In genomic region chr2:219423656-219424378, GRCh38 we compare ENCODE assay signal across 26 cellular contexts. TPM values are rescaled to one million over a fixed set of nuclear protein-coding genes. Genes with fewer than 3 reads are reported as not detected.
DNase-seq lines count a peak whose midpoint lies in the region; ATAC-seq, FAIRE-seq and TF ChIP-seq lines count a peak whose summit lies in the region.
"Had no signal": no experiment of that assay in that cellular context is flagged by ENCODE, and none has a peak within 500 bp of the region (broad histone marks: within the 10 kb centered on the region; RNA-seq: fewer than 3 reads in every experiment).

No MANE protein-coding gene starts in this region.

- no peaks in the 10 kb centered on the region for H3K79me2 ChIP-seq in HepG2 (ENCODE audit: insufficient read depth, low read length)
- H3K79me2 ChIP-seq in smooth muscle cell (ENCODE audit: low read depth): no peaks in the 10 kb centered on the region

- H3K27me3 ChIP-seq in HepG2 (ENCODE audit: control insufficient read depth in 1 of 2, insufficient read depth in 2 of 2, low read length in 2 of 2) (peaks cover 2 to 57% of the 10 kb centered on the region in 2 experiments; a peak in 4 of 5 replicates), right lobe of liver (peaks cover 0 to 2% of the 10 kb centered on the region in 2 donors), ascending aorta (no peaks in the 10 kb centered on the region), ovary (no peaks in the 10 kb centered on the region), vagina (no peaks in the 10 kb centered on the region), smooth muscle cell (ENCODE audit: low read depth) (no peaks in the 10 kb centered on the region)

- H3K4me1 ChIP-seq in HepG2 (ENCODE audit: insufficient read depth, low read length) (peaks cover 5% of the 10 kb centered on the region; the same call in 1 of the 2 replicates), right lobe of liver (no peaks in the 10 kb centered on the region), ascending aorta (peaks cover 1 to 12% of the 10 kb centered on the region in 2 donors), ovary (ENCODE audit: insufficient read depth) (no peaks in the 10 kb centered on the region), vagina (peaks cover 3% of the 10 kb centered on the region), smooth muscle cell (ENCODE audit: low read depth) (peaks cover 4% of the 10 kb centered on the region)

- TF ChIP-seq CTCF in HepG2 (CRISPR knock-in tag; IDR thresholded peaks at IDR 0.05): no peak
- TF ChIP-seq CTCF in right lobe of liver (IDR thresholded peaks at IDR 0.05): no peak
- TF ChIP-seq CTCF in ascending aorta (IDR thresholded peaks at IDR 0.05): no peak
- no peak for TF ChIP-seq CTCF in ovary (IDR thresholded peaks at IDR 0.05)
- no peak for TF ChIP-seq CTCF in vagina (IDR thresholded peaks at IDR 0.05)
- TF ChIP-seq CTCF in smooth muscle cell (IDR thresholded peaks at IDR 0.05; ENCODE audit: borderline replicate concordance, insufficient read depth, poor library complexity, severe bottlenecking): no peak

- no peak for TF ChIP-seq POLR2A in HepG2 (IDR thresholded peaks at IDR 0.05; ENCODE audit: insufficient read depth in 1 of 2, low read depth in 2 of 2, low read length in 2 of 2)
- no peak for TF ChIP-seq POLR2A in right lobe of liver (IDR thresholded peaks at IDR 0.05)
- TF ChIP-seq POLR2A in ovary (IDR thresholded peaks at IDR 0.05): no peak
- TF ChIP-seq POLR2A in vagina (IDR thresholded peaks at IDR 0.05): no peak

- DNase-seq in HepG2 (ENCODE audit: low spot score) (no peak), right lobe of liver (no peak), ascending aorta (ENCODE audit: low spot score in 2 of 2) (no peak), ovary (peak in 3 of 5 donors; percentile 37 to 64 (median 64)), vagina (ENCODE audit: extremely low spot score in 2 of 2) (no peak), smooth muscle cell (lab: John Stamatoyannopoulos, UW; ENCODE audit: unreplicated experiment) (no peak), NCI-H1436 treated with DMSO at 0.1 percent for 48 hours (lab: John Stamatoyannopoulos, UW) (no peak)
- DNase-seq: activated B cell treated with CpG ODN at 0.5 μM for 24 hours; body of pancreas; CD8-positive, alpha-beta T cell; DMS53; endodermal cell; hippocampal formation; KBM-7; naive B cell; NCI-H2029; NCI-H526 treated with DMSO at 0.1 percent for 48 hours; PC-9; stimulated activated CD4-positive, alpha-beta T cell treated with anti-CD3 and anti-CD28 coated beads, Interleukin-15, amount 100 ng/mL, for 24 hours had no signal

- TF ChIP-seq EP300 in HepG2 (IDR thresholded peaks at IDR 0.05; ENCODE audit: low read depth in 2 of 2, low read length in 2 of 2) (no peak), HepG2 (CRISPR knock-in tag; IDR thresholded peaks at IDR 0.05; ENCODE audit: borderline replicate concordance) (no peak), ovary (IDR thresholded peaks at IDR 0.05) (no peak)

- H2AFZ ChIP-seq in HepG2 (ENCODE audit: low read length) (no peak overlapping the region), smooth muscle cell (ENCODE audit: low read depth) (no peak overlapping the region)
- H2AFZ ChIP-seq: PC-9 had no signal

- 22% methylated on average over 14 of the region's 14 CpGs for WGBS in HepG2 (ENCODE audit: low lambda C conversion rate)
- WGBS in right lobe of liver (ENCODE audit: insufficient coverage, low coverage, low lambda C conversion rate, missing lambda C conversion rate): 82% methylated on average over 12 of the region's 14 CpGs
- 69 to 74% (median 72%) methylated on average over 14 of the region's 14 CpGs for WGBS in ovary, 3 donors
- WGBS in smooth muscle cell (ENCODE audit: low lambda C conversion rate): 89% methylated on average over 14 of the region's 14 CpGs

- no peak for TF ChIP-seq RAD21 in HepG2 (CRISPR knock-in tag; IDR thresholded peaks at IDR 0.05)

- in situ Hi-C loops in HepG2 (cut with HindIII; ENCODE audit: extremely low pct_ligation_motif_present, low pct_unique_long_range_greater_than_20kb): no loop called here

- POLR2A ChIA-PET in HepG2 (lab: Yijun Ruan, JAX): no interaction called here

- H3K27ac ChIP-seq in HepG2 (ENCODE audit: extremely low read length, insufficient read depth, low read length) (no peak overlapping the region), right lobe of liver (no peak overlapping the region), ascending aorta (peak overlapping the region; percentile 37), ovary (peak overlapping the region in 1 of 2 donors; percentile 32), vagina (no peak overlapping the region), smooth muscle cell (ENCODE audit: low read depth) (no peak overlapping the region)
- H3K27ac ChIP-seq: body of pancreas, PC-9, SJSA1 had no signal

- no TSS peak for BruUV-seq in HepG2 (replicated peaks; lab: Mats Ljungman, UMichigan)

- CTCF ChIA-PET in HepG2 (lab: Yijun Ruan, JAX; ENCODE audit: low intra/inter-chr PET ratio, low total read pairs): no interaction called here

- ATAC-seq in HepG2 (no peak), right lobe of liver (no peak), GM21515 (IDR thresholded peaks at IDR 0.05; ENCODE audit: unreplicated experiment) (no peak)
- ATAC-seq: body of pancreas; CD8-positive, alpha-beta T cell had no signal

- H3K9ac ChIP-seq in HepG2 (ENCODE audit: insufficient read depth, low read depth, low read length) (no peak overlapping the region), smooth muscle cell (ENCODE audit: low read depth) (no peak overlapping the region)

- H4K20me1 ChIP-seq in HepG2 (ENCODE audit: insufficient read depth, low read length) (no peaks in the 10 kb centered on the region), smooth muscle cell (ENCODE audit: low read depth) (no peaks in the 10 kb centered on the region)

- no peak overlapping the region for H3K4me2 ChIP-seq in HepG2 (ENCODE audit: low read depth, low read length)
- H3K4me2 ChIP-seq in smooth muscle cell: no peak overlapping the region
- H3K4me2 ChIP-seq: PC-9 had no signal

- FAIRE-seq in HepG2 (lab: Jason Lieb, UNC): no peak
- FAIRE-seq: GM12892, islet of Langerhans had no signal

- H3K4me3 ChIP-seq in HepG2 (replicated peaks in 1 of 3; ENCODE audit: insufficient read depth in 1 of 3, low read depth in 2 of 3, low read length in 3 of 3) (no peak overlapping the region), right lobe of liver (no peak overlapping the region), ascending aorta (no peak overlapping the region), ovary (no peak overlapping the region), vagina (peak overlapping the region; percentile 12 to 31), smooth muscle cell (no peak overlapping the region)
- H3K4me3 ChIP-seq: body of pancreas, lung, PC-9, SJSA1 had no signal

- intact Hi-C loops in HepG2 (cut with micrococcal nuclease; ENCODE audit: unreplicated experiment): no loop called here
- intact Hi-C loops in right lobe of liver (cut with DNase I): no loop called here
- intact Hi-C loops in ascending aorta (cut with DNase I): no loop called here
- intact Hi-C loops in ovary (cut with DNase I): no loop called here
- intact Hi-C loops in vagina (cut with DNase I): no loop called here

- no peaks in the 10 kb centered on the region for H3K9me3 ChIP-seq in HepG2 (ENCODE audit: low read length)
- H3K9me3 ChIP-seq in right lobe of liver: no peaks in the 10 kb centered on the region
- no peaks in the 10 kb centered on the region for H3K9me3 ChIP-seq in ascending aorta
- H3K9me3 ChIP-seq in ovary: no peaks in the 10 kb centered on the region
- no peaks in the 10 kb centered on the region for H3K9me3 ChIP-seq in vagina
- H3K9me3 ChIP-seq in smooth muscle cell (replicated peaks; ENCODE audit: low read depth): no peaks in the 10 kb centered on the region
- H3K9me3 ChIP-seq: body of pancreas, SJSA1 had no signal

- no peaks in the 10 kb centered on the region for H3F3A ChIP-seq in smooth muscle cell (ENCODE audit: low read depth)

- H3K36me3 ChIP-seq in HepG2 (replicated peaks in 1 of 2; ENCODE audit: control insufficient read depth in 1 of 2, insufficient read depth in 2 of 2, low read length in 2 of 2) (no peaks in the 10 kb centered on the region), right lobe of liver (no peaks in the 10 kb centered on the region), ascending aorta (no peaks in the 10 kb centered on the region), ovary (no peaks in the 10 kb centered on the region), vagina (no peaks in the 10 kb centered on the region), smooth muscle cell (ENCODE audit: low read depth) (no peaks in the 10 kb centered on the region)
- H3K36me3 ChIP-seq: SJSA1 had no signal

RNA-seq across cellular contexts. Expression of gene DES, which starts 5.6 kb away (rescaled TPM):
- total RNA-seq in HepG2 (2016; rRNA removed; fragmentation: Illumina TruSeq; extraction: Trizol) (not detected in 2 replicates), right lobe of liver (10 to 100 TPM in 1 of 6 experiments, 1 to 10 TPM in 5; 1.2 to 25.6 (median 2.5) TPM), ascending aorta (182 TPM), ovary (1,000 to 10,000 TPM in 1 of 7 donors, 100 to 1,000 TPM in 4, 10 to 100 TPM in 2; 86.5 to 1,061 (median 184) TPM), vagina (883 TPM), smooth muscle cell (103 and 127 TPM in 2 replicates)
- 0.10 TPM in 1 of 2 replicates, not detected in the other for total RNA-seq in HepG2 (2016; cell fraction: cytosol; rRNA removed; fragmentation: Illumina TruSeq; extraction: Trizol; ENCODE audit: low read depth)
- not detected in 2 replicates for total RNA-seq in HepG2 (2016; cell fraction: insoluble cytoplasmic fraction; rRNA removed; fragmentation: Illumina TruSeq; extraction: Trizol)
- not detected in 2 replicates for total RNA-seq in HepG2 (2016; cell fraction: membrane; rRNA removed; fragmentation: Illumina TruSeq; extraction: Trizol)
- total RNA-seq in HepG2 (2016; cell fraction: nucleus; rRNA removed; fragmentation: Illumina TruSeq; extraction: Trizol): not detected in 2 replicates
- polyA plus RNA-seq in HepG2 (2011; rRNA removed) (0.21 TPM in 1 of 2 replicates, not detected in the other), ovary (100 to 1,000 TPM; 149 to 642 TPM), smooth muscle cell (106 and 109 TPM in 2 replicates)
- polyA plus RNA-seq in HepG2 (2011; cell fraction: cytosol; rRNA removed): 0.05 and 0.09 TPM in 2 replicates
- 0.51 TPM in 1 of 2 replicates, not detected in the other for polyA plus RNA-seq in HepG2 (2011; cell fraction: nucleus; rRNA removed)
- polyA plus RNA-seq in HepG2 (2012): not detected in 2 replicates
- polyA plus RNA-seq in HepG2 (2016; cell fraction: cytosol; fragmentation: Illumina TruSeq; extraction: Trizol; ENCODE audit: low read depth): not detected in 2 replicates
- not detected in 2 replicates for polyA plus RNA-seq in HepG2 (2016; cell fraction: insoluble cytoplasmic fraction; fragmentation: Illumina TruSeq; extraction: Trizol; ENCODE audit: low read depth)
- polyA plus RNA-seq in HepG2 (2016; cell fraction: membrane; fragmentation: Illumina TruSeq; extraction: Trizol; ENCODE audit: low read depth): not detected in 2 replicates
- polyA plus RNA-seq in HepG2 (2016; cell fraction: nucleus; fragmentation: Illumina TruSeq; extraction: Trizol; ENCODE audit: insufficient read depth, low read depth): not detected in 2 replicates
- polyA minus RNA-seq in HepG2 (2011; rRNA and poly(A)+ RNA removed; ENCODE audit: low replicate concordance): 0.06 and 8.3 TPM in 2 replicates
- polyA minus RNA-seq in HepG2 (2011; cell fraction: cytosol; rRNA and poly(A)+ RNA removed): not detected in 2 replicates
- not detected in 2 replicates for polyA minus RNA-seq in HepG2 (2011; cell fraction: nucleus; rRNA and poly(A)+ RNA removed)
- total RNA-seq: activated B cell treated with CpG ODN at 0.5 μM for 24 hours; activated CD8-positive, alpha-beta memory T cell treated with anti-CD3 and anti-CD28 coated beads for 36 hours; activated T-helper 1 cell treated with anti-CD3 and anti-CD28 coated beads, Interleukin-12 subunit alpha, Interleukin-12 subunit beta, Interleukin-2, Interleukin-4 antibody, amounts not matched to agents 30 ng/mL and 10 ng/mL and 1 ng/mL, durations not matched to agents 14 hours and 24 hours and 36 hours; CD8-positive, alpha-beta T cell; PC-9 had no signal

RNA-seq across cellular contexts. Expression of gene SPEG, which starts 10.8 kb away (rescaled TPM):
- total RNA-seq in HepG2 (2016; rRNA removed; fragmentation: Illumina TruSeq; extraction: Trizol) (0.18 TPM in 1 of 2 replicates, not detected in the other), right lobe of liver (1 to 10 TPM in 1 of 6 experiments, under 1 TPM in 5; 0.24 to 1.5 (median 0.48) TPM), ascending aorta (390 TPM), ovary (10 to 100 TPM; 13.9 to 79.7 (median 29.6) TPM), vagina (28.2 TPM), smooth muscle cell (14.9 and 38.8 TPM in 2 replicates)
- 0.51 TPM in 1 of 2 replicates, not detected in the other for total RNA-seq in HepG2 (2016; cell fraction: cytosol; rRNA removed; fragmentation: Illumina TruSeq; extraction: Trizol; ENCODE audit: low read depth)
- 0.06 TPM in 1 of 2 replicates, not detected in the other for total RNA-seq in HepG2 (2016; cell fraction: insoluble cytoplasmic fraction; rRNA removed; fragmentation: Illumina TruSeq; extraction: Trizol)
- total RNA-seq in HepG2 (2016; cell fraction: membrane; rRNA removed; fragmentation: Illumina TruSeq; extraction: Trizol): 0.12 and 1.1 TPM in 2 replicates
- total RNA-seq in HepG2 (2016; cell fraction: nucleus; rRNA removed; fragmentation: Illumina TruSeq; extraction: Trizol): 0.71 TPM in 1 of 2 replicates, not detected in the other
- polyA plus RNA-seq in HepG2 (2011; rRNA removed) (0.24 and 0.94 TPM in 2 replicates), ovary (10 to 100 TPM in 1 of 2 donors, 1 to 10 TPM in 1; 9.9 to 31.4 TPM), smooth muscle cell (37.8 and 40.5 TPM in 2 replicates)
- 0.13 and 0.20 TPM in 2 replicates for polyA plus RNA-seq in HepG2 (2011; cell fraction: cytosol; rRNA removed)
- polyA plus RNA-seq in HepG2 (2011; cell fraction: nucleus; rRNA removed): 0.45 and 1.0 TPM in 2 replicates
- polyA plus RNA-seq in HepG2 (2012): 0.93 and 1.4 TPM in 2 replicates
- polyA plus RNA-seq in HepG2 (2016; cell fraction: cytosol; fragmentation: Illumina TruSeq; extraction: Trizol; ENCODE audit: low read depth): 0.38 and 0.63 TPM in 2 replicates
- 0.98 TPM in 1 of 2 replicates, not detected in the other for polyA plus RNA-seq in HepG2 (2016; cell fraction: insoluble cytoplasmic fraction; fragmentation: Illumina TruSeq; extraction: Trizol; ENCODE audit: low read depth)
- polyA plus RNA-seq in HepG2 (2016; cell fraction: membrane; fragmentation: Illumina TruSeq; extraction: Trizol; ENCODE audit: low read depth): 0.58 and 1.4 TPM in 2 replicates
- 0.41 TPM in 1 of 2 replicates, not detected in the other for polyA plus RNA-seq in HepG2 (2016; cell fraction: nucleus; fragmentation: Illumina TruSeq; extraction: Trizol; ENCODE audit: insufficient read depth, low read depth)
- polyA minus RNA-seq in HepG2 (2011; rRNA and poly(A)+ RNA removed; ENCODE audit: low replicate concordance): 0.44 and 4.0 TPM in 2 replicates
- polyA minus RNA-seq in HepG2 (2011; cell fraction: cytosol; rRNA and poly(A)+ RNA removed): not detected in 2 replicates
- polyA minus RNA-seq in HepG2 (2011; cell fraction: nucleus; rRNA and poly(A)+ RNA removed): 0.37 and 1.8 TPM in 2 replicates

RNA-seq across cellular contexts. Expression of gene DNPEP, which starts 36.1 kb away (rescaled TPM):
- 103 and 104 TPM in 2 replicates for total RNA-seq in HepG2 (2016; rRNA removed; fragmentation: Illumina TruSeq; extraction: Trizol)
- total RNA-seq in HepG2 (2016; cell fraction: cytosol; rRNA removed; fragmentation: Illumina TruSeq; extraction: Trizol; ENCODE audit: low read depth): 50.2 and 51.7 TPM in 2 replicates
- 93.4 and 106 TPM in 2 replicates for total RNA-seq in HepG2 (2016; cell fraction: insoluble cytoplasmic fraction; rRNA removed; fragmentation: Illumina TruSeq; extraction: Trizol)
- total RNA-seq in HepG2 (2016; cell fraction: membrane; rRNA removed; fragmentation: Illumina TruSeq; extraction: Trizol): 77.6 and 92.7 TPM in 2 replicates
- total RNA-seq in HepG2 (2016; cell fraction: nucleus; rRNA removed; fragmentation: Illumina TruSeq; extraction: Trizol): 62.5 and 67.1 TPM in 2 replicates
- polyA plus RNA-seq in HepG2 (2011; rRNA removed): 109 and 130 TPM in 2 replicates
- polyA plus RNA-seq in HepG2 (2011; cell fraction: cytosol; rRNA removed): 66.5 and 97.7 TPM in 2 replicates
- polyA plus RNA-seq in HepG2 (2011; cell fraction: nucleus; rRNA removed): 277 and 306 TPM in 2 replicates
- polyA plus RNA-seq in HepG2 (2012): 76.3 and 101 TPM in 2 replicates
- 62.5 and 80.3 TPM in 2 replicates for polyA plus RNA-seq in HepG2 (2016; cell fraction: cytosol; fragmentation: Illumina TruSeq; extraction: Trizol; ENCODE audit: low read depth)
- polyA plus RNA-seq in HepG2 (2016; cell fraction: insoluble cytoplasmic fraction; fragmentation: Illumina TruSeq; extraction: Trizol; ENCODE audit: low read depth): 93.7 and 94.8 TPM in 2 replicates
- 72.3 and 84.5 TPM in 2 replicates for polyA plus RNA-seq in HepG2 (2016; cell fraction: membrane; fragmentation: Illumina TruSeq; extraction: Trizol; ENCODE audit: low read depth)
- 145 and 149 TPM in 2 replicates for polyA plus RNA-seq in HepG2 (2016; cell fraction: nucleus; fragmentation: Illumina TruSeq; extraction: Trizol; ENCODE audit: insufficient read depth, low read depth)
- polyA minus RNA-seq in HepG2 (2011; rRNA and poly(A)+ RNA removed; ENCODE audit: low replicate concordance): 78.0 and 193 TPM in 2 replicates
- polyA minus RNA-seq in HepG2 (2011; cell fraction: cytosol; rRNA and poly(A)+ RNA removed): 37.2 and 45.9 TPM in 2 replicates
- 77.3 and 82.6 TPM in 2 replicates for polyA minus RNA-seq in HepG2 (2011; cell fraction: nucleus; rRNA and poly(A)+ RNA removed)
- 10 to 100 TPM; 37.1 to 60.2 (median 47.0) TPM for total RNA-seq in right lobe of liver
- 113 TPM for total RNA-seq in ascending aorta
- 10 to 100 TPM; 34.7 to 72.9 (median 66.4) TPM for total RNA-seq in ovary
- 10 to 100 TPM; 23.4 to 54.2 TPM for polyA plus RNA-seq in ovary
- total RNA-seq in vagina: 62.9 TPM
- total RNA-seq in smooth muscle cell: 24.9 and 137 TPM in 2 replicates
- 48.1 and 61.8 TPM in 2 replicates for polyA plus RNA-seq in smooth muscle cell

Comparison
In these comparisons a context has a peak if more than half of its experiments do, and no peak if none do; other contexts are left out.
1. DNase-seq: peak in ovary (3 of 5); none in HepG2 (single experiment), right lobe of liver (0 of 3), ascending aorta (0 of 2), vagina (0 of 2), smooth muscle cell (single experiment) and NCI-H1436 treated with DMSO at 0.1 percent for 48 hours (single experiment).
2. H3K27ac ChIP-seq: peak in ascending aorta (2 of 2); none in HepG2 (single experiment), right lobe of liver (0 of 3), vagina (single experiment) and smooth muscle cell (single experiment).
3. H3K4me3 ChIP-seq: peak in vagina (2 of 2); none in HepG2 (0 of 3), right lobe of liver (0 of 3), ascending aorta (0 of 2), ovary (single experiment) and smooth muscle cell (single experiment).